ENCODE assay signal across 13 cellular contexts in the genomic region with DNA sequence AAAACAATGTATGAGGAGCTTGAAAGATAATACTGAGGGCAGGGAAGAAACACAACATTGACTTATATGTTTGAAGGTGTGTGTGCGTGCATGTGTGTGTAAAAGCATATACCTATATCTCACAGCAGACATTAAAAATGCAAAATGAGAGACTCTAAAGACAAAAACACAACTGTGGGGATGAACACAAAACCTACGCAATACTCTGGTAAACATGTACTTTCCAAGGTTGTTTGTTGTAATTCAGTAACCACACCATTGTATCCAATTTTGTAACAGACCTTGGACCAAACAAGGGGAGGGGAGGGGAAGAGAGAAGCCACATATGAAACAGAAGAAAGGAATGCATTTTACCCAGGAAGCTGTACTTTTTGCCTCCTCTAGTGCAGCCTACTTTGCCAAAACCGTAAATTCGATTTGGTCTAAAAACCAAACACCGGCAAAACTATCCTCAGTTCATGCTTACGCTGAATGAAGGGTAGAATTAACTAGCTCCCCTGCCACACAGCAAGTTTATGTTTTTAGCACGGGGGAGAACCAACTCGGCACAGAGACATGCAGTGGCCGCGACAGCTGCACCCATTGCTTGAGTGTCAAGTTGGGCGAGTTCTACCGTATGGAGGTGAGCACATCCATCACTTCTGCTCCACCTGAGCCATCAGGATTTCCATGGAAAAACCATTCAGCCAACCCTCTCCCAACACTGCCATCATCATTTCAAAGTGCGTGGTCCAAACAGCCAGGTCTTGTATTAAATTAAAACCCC. TPM values are rescaled to one million over a fixed set of nuclear protein-coding genes. Genes with fewer than 3 reads are reported as not detected.
DNase-seq lines count a peak whose midpoint lies in the region; ATAC-seq and TF ChIP-seq lines count a peak whose summit lies in the region.
"Had no signal": no experiment of that assay in that cellular context is flagged by ENCODE, and none has a peak within 500 bp of the region (broad histone marks: within the 10 kb centered on the region; RNA-seq: fewer than 3 reads in every experiment).

No MANE protein-coding gene starts in this region.

- no peaks in the 10 kb centered on the region for H3K9me3 ChIP-seq in ovary
- no peaks in the 10 kb centered on the region for H3K9me3 ChIP-seq in heart left ventricle

- intact Hi-C loops in ovary (cut with DNase I) = no loop called here
- intact Hi-C loops in heart left ventricle (cut with DNase I) = no loop called here

- H3K27me3 Mint-ChIP-seq in activated naive CD4-positive, alpha-beta T cell treated with anti-CD3 and anti-CD28 coated beads, Interleukin-2, amount 10 ng/mL, durations not matched to agents 7 days and 5 days = peaks cover 13% of the 10 kb centered on the region

- H3K36me3 ChIP-seq in ovary (no peaks in the 10 kb centered on the region), heart left ventricle (no peaks in the 10 kb centered on the region)

- WGBS in ovary, 3 donors = 34 to 44% (median 36%) methylated on average over 13 of the region's 13 CpGs
- 92 to 97% (median 95%) methylated on average over 13 of the region's 13 CpGs for WGBS in heart left ventricle, 4 donors

- peaks cover 15% of the 10 kb centered on the region for H3K4me1 ChIP-seq in ovary (ENCODE audit: insufficient read depth)
- peaks cover 0 to 50% (median 15%) of the 10 kb centered on the region in 12 donors for H3K4me1 ChIP-seq in heart left ventricle

- H3K27ac Mint-ChIP-seq in activated naive CD4-positive, alpha-beta T cell treated with anti-CD3 and anti-CD28 coated beads, Interleukin-2, amount 10 ng/mL, durations not matched to agents 7 days and 5 days = no peak overlapping the region
- H3K27ac Mint-ChIP-seq: naive B cell had no signal

- H3K4me1 Mint-ChIP-seq in activated naive CD4-positive, alpha-beta T cell treated with anti-CD3 and anti-CD28 coated beads, Interleukin-2, amount 10 ng/mL, durations not matched to agents 7 days and 5 days = no peaks in the 10 kb centered on the region
- H3K4me1 Mint-ChIP-seq: naive B cell had no signal

- no peaks in the 10 kb centered on the region for H3K27me3 ChIP-seq in ovary
- H3K27me3 ChIP-seq in heart left ventricle = no peaks in the 10 kb centered on the region

- no peaks in the 10 kb centered on the region for H3K9me3 Mint-ChIP-seq in activated naive CD4-positive, alpha-beta T cell treated with anti-CD3 and anti-CD28 coated beads, Interleukin-2, amount 10 ng/mL, durations not matched to agents 7 days and 5 days
- H3K9me3 Mint-ChIP-seq: naive B cell had no signal

- DNase-seq in AG20443 (ENCODE audit: low spot score) = peak; percentile 47
- DNase-seq in RPMI7951 (ENCODE audit: low read depth) = peak; percentile 75
- peak; percentile 93 for DNase-seq in fibroblast of gingiva (ENCODE audit: low read depth)
- peak in 1 of 5 donors; percentile 48 for DNase-seq in ovary
- no peak for DNase-seq in heart left ventricle
- DNase-seq in activated naive CD4-positive, alpha-beta T cell treated with anti-CD3 and anti-CD28 coated beads, Interleukin-2, amount 10 ng/mL, durations not matched to agents 7 days and 5 days = no peak
- no peak for DNase-seq in activated CD4-positive, alpha-beta T cell treated with anti-CD3 and anti-CD28 coated beads for 48 hours
- DNase-seq: activated CD8-positive, alpha-beta memory T cell treated with anti-CD3 and anti-CD28 coated beads, Interleukin-2, amount 50 U/mL, for 48 hours; naive B cell; NCI-H1417 treated with DMSO at 0.1 percent for 48 hours; SHP77 treated with DMSO at 0.1 percent for 48 hours had no signal

- TF ChIP-seq EP300 in ovary (IDR thresholded peaks at IDR 0.05) = no peak

- H3K36me3 Mint-ChIP-seq in activated naive CD4-positive, alpha-beta T cell treated with anti-CD3 and anti-CD28 coated beads, Interleukin-2, amount 10 ng/mL, durations not matched to agents 7 days and 5 days = no peaks in the 10 kb centered on the region
- H3K36me3 Mint-ChIP-seq: naive B cell had no signal

- H3K4me3 ChIP-seq in ovary (no peak overlapping the region), heart left ventricle (no peak overlapping the region)

- TF ChIP-seq CTCF in ovary (IDR thresholded peaks at IDR 0.05) = no peak
- TF ChIP-seq CTCF in heart left ventricle (IDR thresholded peaks at IDR 0.05) = no peak

- peak overlapping the region; percentile 32 to 64 for H3K27ac ChIP-seq in ovary
- H3K27ac ChIP-seq in heart left ventricle = peak overlapping the region in 1 of 12 donors; percentile 78
- H3K27ac ChIP-seq: C4-2B had no signal

- TF ChIP-seq POLR2A in ovary (IDR thresholded peaks at IDR 0.05) (no peak), heart left ventricle (IDR thresholded peaks at IDR 0.05) (no peak)

- H3K4me3 Mint-ChIP-seq in activated naive CD4-positive, alpha-beta T cell treated with anti-CD3 and anti-CD28 coated beads, Interleukin-2, amount 10 ng/mL, durations not matched to agents 7 days and 5 days = no peak overlapping the region
- H3K4me3 Mint-ChIP-seq: naive B cell had no signal

- CTCF ChIA-PET in activated naive CD4-positive, alpha-beta T cell treated with anti-CD3 and anti-CD28 coated beads, Interleukin-2, amount 10 ng/mL, durations not matched to agents 7 days and 5 days (lab: Charles Lee) = interaction anchor here (1.0 kb wide), 1 partner anchor 12 kb away, joined by 3 read pairs; no protein-coding TSS in a partner anchor

- no peak for ATAC-seq in heart left ventricle
- ATAC-seq in GM18519 (IDR thresholded peaks at IDR 0.05; ENCODE audit: low FRiP score, unreplicated experiment) = no peak

RNA-seq across cellular contexts. Expression of gene CNKSR3, which starts 50.0 kb away (rescaled TPM):
- total RNA-seq in RPMI7951 (2014; rRNA removed; shearing (Covaris generic)) = 4.3 and 5.3 TPM in 2 replicates
- total RNA-seq in ovary (10 to 100 TPM in 5 of 7 donors, 1 to 10 TPM in 2; 8.6 to 15.4 (median 12.8) TPM), heart left ventricle (10 to 100 TPM in 8 of 9 donors, 1 to 10 TPM in 1; 9.6 to 30.7 (median 22.9) TPM)
- polyA plus RNA-seq in ovary (10 to 100 TPM; 14.1 to 16.7 TPM), heart left ventricle (1 to 10 TPM; 5.9 to 9.8 TPM)

Comparison
In these comparisons a context has a peak if more than half of its experiments do, and no peak if none do; other contexts are left out.
1. DNase-seq: peak in AG20443 (single experiment), RPMI7951 (single experiment) and fibroblast of gingiva (single experiment); none in heart left ventricle (0 of 5), activated naive CD4-positive, alpha-beta T cell treated with anti-CD3 and anti-CD28 coated beads, Interleukin-2, amount 10 ng/mL, durations not matched to agents 7 days and 5 days (single experiment) and activated CD4-positive, alpha-beta T cell treated with anti-CD3 and anti-CD28 coated beads for 48 hours (single experiment).